Comparison of ENCODE assay signal across 2 cellular contexts in the genomic region with DNA sequence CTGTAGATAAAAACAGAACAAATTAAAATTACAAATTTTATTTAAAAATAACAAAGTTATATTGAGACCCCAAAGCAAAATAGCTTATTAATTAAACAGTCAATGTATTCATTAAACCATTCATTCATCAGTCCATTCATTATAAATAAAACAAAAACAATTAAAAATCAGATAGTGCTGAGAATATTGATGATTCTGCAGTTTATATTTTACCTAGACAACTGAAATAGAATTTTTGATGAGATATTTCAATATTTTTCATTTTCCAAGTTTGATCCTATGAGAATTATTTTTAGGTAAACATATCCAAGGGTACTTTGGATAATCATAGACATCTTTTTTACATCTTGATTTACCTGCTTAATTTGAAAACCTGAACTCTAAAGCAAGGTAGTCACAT.
TF ChIP-seq lines count a peak whose summit lies in the region.

No MANE protein-coding gene starts in this region.

TF ChIP-seq in HepG2, 621 proteins besides CTCF, POLR2A, EP300 and RAD21:
- TF ChIP-seq ZNF567 (CRISPR knock-in tag; IDR thresholded peaks at IDR 0.05; ENCODE audit: borderline replicate concordance) = no peak
- peak; percentile 84 to 91 for TF ChIP-seq MAFK (conservative IDR thresholded peaks at IDR 0.05 in 1 of 2, IDR thresholded peaks at IDR 0.05 in 1 of 2; ENCODE audit: low read length in 2 of 2)
- peak; percentile 82 for TF ChIP-seq MAFF (IDR thresholded peaks at IDR 0.05; ENCODE audit: low read depth, low read length)

TF ChIP-seq in K562, 482 proteins besides CTCF, POLR2A, EP300 and RAD21:
- TF ChIP-seq ZNF316 (IDR thresholded peaks at IDR 0.05) (peak; percentile 91), RNF2 (IDR thresholded peaks at IDR 0.05) (no peak), MAFF (IDR thresholded peaks at IDR 0.05; ENCODE audit: low read length) (peak; percentile 55; the same call in 1 of the 2 replicates), MAFG (tag; conservative IDR thresholded peaks at IDR 0.05) (peak; percentile 45), MAFK (IDR thresholded peaks at IDR 0.05; ENCODE audit: low read length) (peak; percentile 27; the same call in 1 of the 2 replicates), C11orf30 (IDR thresholded peaks at IDR 0.05; ENCODE audit: low read depth) (peak; percentile 79)
- TF ChIP-seq, protein P1, sequence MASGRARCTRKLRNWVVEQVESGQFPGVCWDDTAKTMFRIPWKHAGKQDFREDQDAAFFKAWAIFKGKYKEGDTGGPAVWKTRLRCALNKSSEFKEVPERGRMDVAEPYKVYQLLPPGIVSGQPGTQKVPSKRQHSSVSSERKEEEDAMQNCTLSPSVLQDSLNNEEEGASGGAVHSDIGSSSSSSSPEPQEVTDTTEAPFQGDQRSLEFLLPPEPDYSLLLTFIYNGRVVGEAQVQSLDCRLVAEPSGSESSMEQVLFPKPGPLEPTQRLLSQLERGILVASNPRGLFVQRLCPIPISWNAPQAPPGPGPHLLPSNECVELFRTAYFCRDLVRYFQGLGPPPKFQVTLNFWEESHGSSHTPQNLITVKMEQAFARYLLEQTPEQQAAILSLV (tag; IDR thresholded peaks at IDR 0.05) = no peak
- TF ChIP-seq, protein P2, sequence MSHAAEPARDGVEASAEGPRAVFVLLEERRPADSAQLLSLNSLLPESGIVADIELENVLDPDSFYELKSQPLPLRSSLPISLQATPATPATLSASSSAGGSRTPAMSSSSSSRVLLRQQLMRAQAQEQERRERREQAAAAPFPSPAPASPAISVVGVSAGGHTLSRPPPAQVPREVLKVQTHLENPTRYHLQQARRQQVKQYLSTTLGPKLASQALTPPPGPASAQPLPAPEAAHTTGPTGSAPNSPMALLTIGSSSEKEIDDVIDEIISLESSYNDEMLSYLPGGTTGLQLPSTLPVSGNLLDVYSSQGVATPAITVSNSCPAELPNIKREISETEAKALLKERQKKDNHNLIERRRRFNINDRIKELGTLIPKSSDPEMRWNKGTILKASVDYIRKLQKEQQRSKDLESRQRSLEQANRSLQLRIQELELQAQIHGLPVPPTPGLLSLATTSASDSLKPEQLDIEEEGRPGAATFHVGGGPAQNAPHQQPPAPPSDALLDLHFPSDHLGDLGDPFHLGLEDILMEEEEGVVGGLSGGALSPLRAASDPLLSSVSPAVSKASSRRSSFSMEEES (CRISPR knock-in tag; IDR thresholded peaks at IDR 0.05) = peak; percentile 52; the same call in 1 of the 2 replicates
TF ChIP-seq in K562: peak in this region for 6.
